21 cellular contexts compared by ENCODE assay signal in the genomic region with DNA sequence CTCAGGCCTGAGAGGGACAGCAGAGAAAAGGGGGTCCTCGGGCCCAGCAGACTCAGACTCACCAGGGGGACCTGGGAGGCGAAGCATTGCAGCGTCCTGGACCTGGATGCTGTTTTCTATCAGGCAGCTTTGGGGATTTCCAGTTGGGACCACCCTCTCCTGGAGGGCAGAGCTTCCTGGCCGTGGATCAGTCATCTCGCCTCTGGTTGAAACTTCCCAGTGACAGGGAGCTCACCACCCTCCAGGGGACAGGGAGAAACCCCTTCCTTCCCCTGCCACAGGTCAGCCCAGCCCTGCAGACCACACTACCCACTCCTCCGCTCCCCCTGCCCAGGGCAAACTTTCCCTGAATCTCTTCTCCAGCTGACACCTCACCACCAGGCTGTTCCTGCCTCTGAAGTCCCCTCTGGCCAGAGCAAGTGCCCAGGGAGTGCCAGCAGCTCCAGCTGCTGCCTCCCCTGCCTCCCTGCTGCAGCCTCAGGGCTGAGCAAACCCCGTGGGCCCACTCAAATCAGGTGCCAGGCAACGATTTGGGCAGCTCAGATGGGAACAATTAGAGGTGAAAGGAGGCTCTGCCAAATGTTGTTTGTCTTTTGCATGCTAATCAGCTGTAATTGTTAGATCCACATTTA.
A peak's percentile ranks its signal among the peaks of the same experiment; 100 is the strongest.
DNase-seq lines count a peak whose midpoint lies in the region; TF ChIP-seq lines count a peak whose summit lies in the region.
"Had no signal": no experiment of that assay in that cellular context is flagged by ENCODE, and none has a peak within 500 bp of the region (broad histone marks: within the 10 kb centered on the region; RNA-seq: fewer than 3 reads in every experiment).

No MANE protein-coding gene starts in this region.

- intact Hi-C loops in breast epithelium (cut with DNase I; ENCODE audit: low total_unique reads): no loop called here

- DNase-seq in NCI-H1436 (lab: John Stamatoyannopoulos, UW) (peak; percentile 80), nucleus accumbens (lab: John Stamatoyannopoulos, UW) (peak in 33 of 56 donors; percentile 6 to 69 (median 28)), breast epithelium (ENCODE audit: low spot score in 2 of 2) (no peak), Kasumi-1 (lab: John Stamatoyannopoulos, UW) (no peak), SIG-M5 treated with dmso at 0.1 percent for 504 hours (lab: John Stamatoyannopoulos, UW; ENCODE audit: unreplicated experiment) (no peak)
- no peak for DNase-seq in stimulated activated CD4-positive, alpha-beta T cell treated with anti-CD3 and anti-CD28 coated beads, Interleukin-12 subunit alpha, Interleukin-12 subunit beta, amount 100 ng/mL, for 4 hours
- DNase-seq: activated CD4-positive, alpha-beta T cell treated with anti-CD3 and anti-CD28 coated beads, Interleukin-2, amount 10 ng/mL, durations not matched to agents 24 days and 14 days; brain microvascular endothelial cell; CD8-positive, alpha-beta T cell; cortex of kidney; DMS53; GDM1; glutamatergic neuron; KG1; left lung; NCI-H1930; NCI-H345; SJCRH30 had no signal

- TF ChIP-seq CTCF in breast epithelium (IDR thresholded peaks at IDR 0.05): no peak

- TF ChIP-seq POLR2A in breast epithelium (IDR thresholded peaks at IDR 0.05): no peak

- no peak overlapping the region for H3K4me3 ChIP-seq in BLaER1 treated with 17β-estradiol and CSF1 and Interleukin-3, amounts not matched to agents 10 nM and 100 nM
- H3K4me3 ChIP-seq in breast epithelium: no peak overlapping the region
- H3K4me3 ChIP-seq: left lung, SJCRH30, thoracic aorta had no signal

- H3K4me1 ChIP-seq in BLaER1 treated with 17β-estradiol and CSF1 and Interleukin-3, amounts not matched to agents 10 nM and 100 nM: peaks cover 12 to 22% (median 18%) of the 10 kb centered on the region in 10 experiments
- no peaks in the 10 kb centered on the region for H3K4me1 ChIP-seq in breast epithelium
- H3K4me1 ChIP-seq: left lung, SJCRH30 had no signal

- no peak overlapping the region for H3K27ac ChIP-seq in BLaER1 treated with 17β-estradiol and CSF1 and Interleukin-3, amounts not matched to agents 10 nM and 100 nM
- H3K27ac ChIP-seq in cingulate gyrus (ENCODE audit: low read depth, low read length): peak overlapping the region; percentile 47
- no peak overlapping the region for H3K27ac ChIP-seq in breast epithelium
- H3K27ac ChIP-seq: brain microvascular endothelial cell, left lung, SJCRH30, thoracic aorta had no signal

- peaks cover 0 to 7% (median 0%) of the 10 kb centered on the region in 11 experiments; a peak in 1 of 22 replicates for H3K27me3 ChIP-seq in BLaER1 treated with 17β-estradiol and CSF1 and Interleukin-3, amounts not matched to agents 10 nM and 100 nM
- H3K27me3 ChIP-seq in breast epithelium: peaks cover 0 to 74% of the 10 kb centered on the region in 2 donors
- H3K27me3 ChIP-seq: brain microvascular endothelial cell, SJCRH30 had no signal

- peak overlapping the region in 10 of 11 experiments; percentile 50 to 90 (median 84); a peak in 19 of 22 replicates for H3K4me2 ChIP-seq in BLaER1 treated with 17β-estradiol and CSF1 and Interleukin-3, amounts not matched to agents 10 nM and 100 nM

- H4K20me1 ChIP-seq in BLaER1 treated with 17β-estradiol and CSF1 and Interleukin-3, amounts not matched to agents 10 nM and 100 nM: peaks cover 0 to 12% (median 0%) of the 10 kb centered on the region in 11 experiments; a peak in 4 of 22 replicates

- H3K9me3 ChIP-seq in BLaER1 treated with 17β-estradiol and CSF1 and Interleukin-3, amounts not matched to agents 10 nM and 100 nM (replicated peaks in 1 of 11): no peaks in the 10 kb centered on the region
- H3K9me3 ChIP-seq in breast epithelium: no peaks in the 10 kb centered on the region
- H3K9me3 ChIP-seq: left lung, SJCRH30, thoracic aorta had no signal

- peak overlapping the region in 1 of 11 experiments; percentile 14; a peak in 1 of 22 replicates for H3K9ac ChIP-seq in BLaER1 treated with 17β-estradiol and CSF1 and Interleukin-3, amounts not matched to agents 10 nM and 100 nM

- no peaks in the 10 kb centered on the region for H3K36me3 ChIP-seq in BLaER1 treated with 17β-estradiol and CSF1 and Interleukin-3, amounts not matched to agents 10 nM and 100 nM
- no peaks in the 10 kb centered on the region for H3K36me3 ChIP-seq in breast epithelium
- H3K36me3 ChIP-seq: brain microvascular endothelial cell, left lung, SJCRH30, thoracic aorta had no signal

Comparison
In these comparisons a context has a peak if more than half of its experiments do, and no peak if none do; other contexts are left out.
1. DNase-seq: peak in NCI-H1436 (single experiment) and nucleus accumbens (33 of 56); none in breast epithelium (0 of 2), Kasumi-1 (0 of 2), SIG-M5 treated with dmso at 0.1 percent for 504 hours (single experiment) and stimulated activated CD4-positive, alpha-beta T cell treated with anti-CD3 and anti-CD28 coated beads, Interleukin-12 subunit alpha, Interleukin-12 subunit beta, amount 100 ng/mL, for 4 hours (single experiment).